10 cellular contexts compared by ENCODE assay signal in genomic region chr9:134707031-134707680, GRCh38.
DNase-seq lines count a peak whose midpoint lies in the region; ATAC-seq and TF ChIP-seq lines count a peak whose summit lies in the region.
"Had no signal": no experiment of that assay in that cellular context is flagged by ENCODE, and none has a peak within 500 bp of the region (broad histone marks: within the 10 kb centered on the region; RNA-seq: fewer than 3 reads in every experiment).

No MANE protein-coding gene starts in this region.

- H3K36me3 ChIP-seq in left lung, result no peaks in the 10 kb centered on the region

- H3K27ac ChIP-seq in left lung, result peak overlapping the region in 1 of 2 donors; percentile 83

- peak overlapping the region; percentile 53 for H3K27ac Mint-ChIP-seq in type B pancreatic cell
- no peak overlapping the region for H3K27ac Mint-ChIP-seq in stimulated activated effector memory CD8-positive, alpha-beta T cell treated with anti-CD3 and anti-CD28 coated beads, Interleukin-12 subunit alpha, Interleukin-12 subunit beta, amount 100 ng/mL, for 72 hours
- no peak overlapping the region for H3K27ac Mint-ChIP-seq in activated T-helper 1 cell treated with anti-CD3 and anti-CD28 coated beads, Interleukin-12 subunit alpha, Interleukin-12 subunit beta, Interleukin-2, Interleukin-4 antibody, amounts not matched to agents 30 ng/mL and 10 ng/mL and 1 ng/mL, durations not matched to agents 14 hours and 24 hours and 36 hours

- no peak overlapping the region for H3K4me3 Mint-ChIP-seq in type B pancreatic cell
- H3K4me3 Mint-ChIP-seq in stimulated activated effector memory CD8-positive, alpha-beta T cell treated with anti-CD3 and anti-CD28 coated beads, Interleukin-12 subunit alpha, Interleukin-12 subunit beta, amount 100 ng/mL, for 72 hours, result no peak overlapping the region
- H3K4me3 Mint-ChIP-seq in activated T-helper 1 cell treated with anti-CD3 and anti-CD28 coated beads, Interleukin-12 subunit alpha, Interleukin-12 subunit beta, Interleukin-2, Interleukin-4 antibody, amounts not matched to agents 30 ng/mL and 10 ng/mL and 1 ng/mL, durations not matched to agents 14 hours and 24 hours and 36 hours, result no peak overlapping the region
- H3K4me3 Mint-ChIP-seq: neural crest cell had no signal

- no peak overlapping the region for H3K4me3 ChIP-seq in left lung

- H3K36me3 Mint-ChIP-seq in type B pancreatic cell, result peaks cover 4% of the 10 kb centered on the region
- peaks cover 5% of the 10 kb centered on the region for H3K36me3 Mint-ChIP-seq in stimulated activated effector memory CD8-positive, alpha-beta T cell treated with anti-CD3 and anti-CD28 coated beads, Interleukin-12 subunit alpha, Interleukin-12 subunit beta, amount 100 ng/mL, for 72 hours
- H3K36me3 Mint-ChIP-seq in activated T-helper 1 cell treated with anti-CD3 and anti-CD28 coated beads, Interleukin-12 subunit alpha, Interleukin-12 subunit beta, Interleukin-2, Interleukin-4 antibody, amounts not matched to agents 30 ng/mL and 10 ng/mL and 1 ng/mL, durations not matched to agents 14 hours and 24 hours and 36 hours (ENCODE audit: low read depth), result no peaks in the 10 kb centered on the region

- H3K4me1 ChIP-seq in left lung, result peaks cover 4% of the 10 kb centered on the region in 2 donors

- H3K27me3 Mint-ChIP-seq in type B pancreatic cell, result no peaks in the 10 kb centered on the region
- no peaks in the 10 kb centered on the region for H3K27me3 Mint-ChIP-seq in activated T-helper 1 cell treated with anti-CD3 and anti-CD28 coated beads, Interleukin-12 subunit alpha, Interleukin-12 subunit beta, Interleukin-2, Interleukin-4 antibody, amounts not matched to agents 30 ng/mL and 10 ng/mL and 1 ng/mL, durations not matched to agents 14 hours and 24 hours and 36 hours (ENCODE audit: insufficient read depth)

- ATAC-seq in left lung, result peak; percentile 57
- no peak for ATAC-seq in stimulated activated effector memory CD8-positive, alpha-beta T cell treated with anti-CD3 and anti-CD28 coated beads, Interleukin-12 subunit alpha, Interleukin-12 subunit beta, amount 100 ng/mL, for 72 hours

- no peaks in the 10 kb centered on the region for H3K27me3 ChIP-seq in left lung

- TF ChIP-seq CTCF in left lung (IDR thresholded peaks at IDR 0.05) (no peak), type B pancreatic cell (conservative IDR thresholded peaks at IDR 0.05) (no peak)

- no peaks in the 10 kb centered on the region for H3K9me3 Mint-ChIP-seq in type B pancreatic cell
- H3K9me3 Mint-ChIP-seq in stimulated activated effector memory CD8-positive, alpha-beta T cell treated with anti-CD3 and anti-CD28 coated beads, Interleukin-12 subunit alpha, Interleukin-12 subunit beta, amount 100 ng/mL, for 72 hours, result no peaks in the 10 kb centered on the region
- H3K9me3 Mint-ChIP-seq in activated T-helper 1 cell treated with anti-CD3 and anti-CD28 coated beads, Interleukin-12 subunit alpha, Interleukin-12 subunit beta, Interleukin-2, Interleukin-4 antibody, amounts not matched to agents 30 ng/mL and 10 ng/mL and 1 ng/mL, durations not matched to agents 14 hours and 24 hours and 36 hours, result no peaks in the 10 kb centered on the region
- H3K9me3 Mint-ChIP-seq: neural crest cell had no signal

- DNase-seq in NCI-H1092 (lab: John Stamatoyannopoulos, UW) (peak; percentile 94), astrocyte of the hippocampus (ENCODE audit: low read depth, low spot score) (peak; percentile 90), left lung (peak; percentile 65 to 74), type B pancreatic cell (ENCODE audit: extremely low spot score, unreplicated experiment) (no peak), RKO (ENCODE audit: low spot score) (no peak), DMS53 (lab: John Stamatoyannopoulos, UW) (no peak)
- DNase-seq in stimulated activated effector memory CD8-positive, alpha-beta T cell treated with anti-CD3 and anti-CD28 coated beads, Interleukin-12 subunit alpha, Interleukin-12 subunit beta, amount 100 ng/mL, for 72 hours (ENCODE audit: low spot score in 2 of 2), result no peak
- no peak for DNase-seq in activated T-helper 1 cell treated with anti-CD3 and anti-CD28 coated beads, Interleukin-12 subunit alpha, Interleukin-12 subunit beta, Interleukin-2, Interleukin-4 antibody, amounts not matched to agents 30 ng/mL and 10 ng/mL and 1 ng/mL, durations not matched to agents 14 hours and 24 hours and 36 hours (ENCODE audit: low spot score)
- DNase-seq: activated naive CD4-positive, alpha-beta T cell treated with Interleukin-2 at 50 U/mL for 16 hours had no signal

- H3K9me3 ChIP-seq in left lung, result no peaks in the 10 kb centered on the region

- intact Hi-C loops in left lung (cut with DNase I), result no loop called here
- intact Hi-C loops in activated T-helper 1 cell treated with anti-CD3 and anti-CD28 coated beads, Interleukin-12 subunit alpha, Interleukin-12 subunit beta, Interleukin-2, Interleukin-4 antibody, amounts not matched to agents 30 ng/mL and 10 ng/mL and 1 ng/mL, durations not matched to agents 14 hours and 24 hours and 36 hours (cut with micrococcal nuclease), result no loop called here

- peaks cover 30% of the 10 kb centered on the region for H3K4me1 Mint-ChIP-seq in type B pancreatic cell (ENCODE audit: unreplicated experiment)
- peaks cover 5% of the 10 kb centered on the region for H3K4me1 Mint-ChIP-seq in stimulated activated effector memory CD8-positive, alpha-beta T cell treated with anti-CD3 and anti-CD28 coated beads, Interleukin-12 subunit alpha, Interleukin-12 subunit beta, amount 100 ng/mL, for 72 hours
- no peaks in the 10 kb centered on the region for H3K4me1 Mint-ChIP-seq in activated T-helper 1 cell treated with anti-CD3 and anti-CD28 coated beads, Interleukin-12 subunit alpha, Interleukin-12 subunit beta, Interleukin-2, Interleukin-4 antibody, amounts not matched to agents 30 ng/mL and 10 ng/mL and 1 ng/mL, durations not matched to agents 14 hours and 24 hours and 36 hours (ENCODE audit: low read depth)
- H3K4me1 Mint-ChIP-seq: neural crest cell had no signal

Comparison
In these comparisons a context has a peak if more than half of its experiments do, and no peak if none do; other contexts are left out.
1. DNase-seq: peak in NCI-H1092 (single experiment), astrocyte of the hippocampus (single experiment) and left lung (2 of 2); none in type B pancreatic cell (single experiment), stimulated activated effector memory CD8-positive, alpha-beta T cell treated with anti-CD3 and anti-CD28 coated beads, Interleukin-12 subunit alpha, Interleukin-12 subunit beta, amount 100 ng/mL, for 72 hours (0 of 2), activated T-helper 1 cell treated with anti-CD3 and anti-CD28 coated beads, Interleukin-12 subunit alpha, Interleukin-12 subunit beta, Interleukin-2, Interleukin-4 antibody, amounts not matched to agents 30 ng/mL and 10 ng/mL and 1 ng/mL, durations not matched to agents 14 hours and 24 hours and 36 hours (single experiment), RKO (single experiment) and DMS53 (single experiment).